In genomic region chr4:140152760-140153418, GRCh38 we compare ENCODE assay signal across 8 cellular contexts. TPM values are rescaled to one million over a fixed set of nuclear protein-coding genes. Genes with fewer than 3 reads are reported as not detected.
DNase-seq lines count a peak whose midpoint lies in the region; ATAC-seq and TF ChIP-seq lines count a peak whose summit lies in the region.

No MANE protein-coding gene starts in this region.

- H3K9me2 ChIP-seq in Loucy (replicated peaks; ENCODE audit: low read depth, low read length): no peaks in the 10 kb centered on the region

- TF ChIP-seq CTCF in Calu3 (IDR thresholded peaks at IDR 0.05; ENCODE audit: unreplicated experiment) (no peak), Loucy (conservative IDR thresholded peaks at IDR 0.05; ENCODE audit: low read length) (no peak)

- peaks cover 55% of the 10 kb centered on the region for H3K4me1 ChIP-seq in Loucy (ENCODE audit: insufficient read depth, low read length, poor library complexity, severe bottlenecking)
- H3K4me1 ChIP-seq in effector memory CD4-positive, alpha-beta T cell (ENCODE audit: control insufficient read depth, insufficient read depth, low read length, poor library complexity, severe bottlenecking): peaks cover 14% of the 10 kb centered on the region

- H3F3A ChIP-seq in Loucy (ENCODE audit: low read depth): peaks cover 6% of the 10 kb centered on the region

- peak overlapping the region; percentile 61 for H3K27ac ChIP-seq in effector memory CD4-positive, alpha-beta T cell (ENCODE audit: insufficient read depth, low read length, poor library complexity, severe bottlenecking)

- H3K27me3 Mint-ChIP-seq in Calu3 (ENCODE audit: unreplicated experiment): no peaks in the 10 kb centered on the region
- H3K27me3 Mint-ChIP-seq in activated CD4-positive, alpha-beta memory T cell treated with anti-CD3 and anti-CD28 coated beads, Interleukin-2, amount 10 ng/mL, durations not matched to agents 7 days and 5 days: peaks cover 67% of the 10 kb centered on the region

- H3K27ac Mint-ChIP-seq in Calu3 (ENCODE audit: unreplicated experiment): peak overlapping the region; percentile 73
- H3K27ac Mint-ChIP-seq in activated CD4-positive, alpha-beta memory T cell treated with anti-CD3 and anti-CD28 coated beads, Interleukin-2, amount 10 ng/mL, durations not matched to agents 7 days and 5 days: peak overlapping the region; percentile 31

- peaks cover 38% of the 10 kb centered on the region for H3K79me2 ChIP-seq in Loucy (ENCODE audit: insufficient read depth, low read length)

- peak overlapping the region; percentile 98 for H3K4me3 ChIP-seq in Loucy (ENCODE audit: low read length, poor library complexity, severe bottlenecking)
- H3K4me3 ChIP-seq in effector memory CD4-positive, alpha-beta T cell (ENCODE audit: insufficient read depth, low read depth, low read length, poor library complexity, severe bottlenecking): peak overlapping the region; percentile 83

- no peaks in the 10 kb centered on the region for H3K27me3 ChIP-seq in Loucy (ENCODE audit: insufficient read depth, low read length, poor library complexity, severe bottlenecking)
- no peaks in the 10 kb centered on the region for H3K27me3 ChIP-seq in effector memory CD4-positive, alpha-beta T cell (replicated peaks; ENCODE audit: control insufficient read depth, insufficient read depth, low read length, poor library complexity, severe bottlenecking)

- peak overlapping the region; percentile 97 for H3K9ac ChIP-seq in Loucy (ENCODE audit: low read depth, low read length, poor library complexity, severe bottlenecking)

- H3K4me2 ChIP-seq in Loucy (ENCODE audit: low read depth, low read length, poor library complexity, severe bottlenecking): peak overlapping the region; percentile 94

- H3K4me1 Mint-ChIP-seq in Calu3 (ENCODE audit: low read depth, unreplicated experiment): peaks cover 5% of the 10 kb centered on the region
- peaks cover 49% of the 10 kb centered on the region for H3K4me1 Mint-ChIP-seq in activated CD4-positive, alpha-beta memory T cell treated with anti-CD3 and anti-CD28 coated beads, Interleukin-2, amount 10 ng/mL, durations not matched to agents 7 days and 5 days

- peaks cover 47% of the 10 kb centered on the region for H3K36me3 Mint-ChIP-seq in Calu3 (ENCODE audit: insufficient read depth, unreplicated experiment)
- peaks cover 5% of the 10 kb centered on the region for H3K36me3 Mint-ChIP-seq in activated CD4-positive, alpha-beta memory T cell treated with anti-CD3 and anti-CD28 coated beads, Interleukin-2, amount 10 ng/mL, durations not matched to agents 7 days and 5 days (ENCODE audit: low read depth)

- peaks cover 7% of the 10 kb centered on the region for H4K20me1 ChIP-seq in Loucy (ENCODE audit: insufficient read depth, low read length, poor library complexity, severe bottlenecking)

- intact Hi-C loops in Calu3 (cut with micrococcal nuclease; ENCODE audit: unreplicated experiment): loop anchor here (1.0 to 10.0 kb wide), 3 partner anchors 56 to 172 kb away; no protein-coding TSS in a partner anchor

- POLR2A ChIA-PET in activated CD4-positive, alpha-beta memory T cell treated with anti-CD3 and anti-CD28 coated beads, Interleukin-2, amount 10 ng/mL, durations not matched to agents 7 days and 5 days (lab: Charles Lee): interaction anchor here (0.6 to 1.7 kb wide), 10 partner anchors 29 to 202 kb away, joined by 3 to 8 read pairs (median 3); no protein-coding TSS in a partner anchor

- no peaks in the 10 kb centered on the region for H3K36me3 ChIP-seq in Loucy (ENCODE audit: insufficient read depth, low read length)
- no peaks in the 10 kb centered on the region for H3K36me3 ChIP-seq in effector memory CD4-positive, alpha-beta T cell (ENCODE audit: control insufficient read depth, insufficient read depth, low read length)

- ATAC-seq in GM18511 (IDR thresholded peaks at IDR 0.05; ENCODE audit: unreplicated experiment) (no peak), GM21717 (IDR thresholded peaks at IDR 0.05; ENCODE audit: unreplicated experiment) (no peak)

- no peaks in the 10 kb centered on the region for H3K9me3 ChIP-seq in Loucy (ENCODE audit: insufficient read depth, low read depth, low read length)
- H3K9me3 ChIP-seq in effector memory CD4-positive, alpha-beta T cell (ENCODE audit: control insufficient read depth, low read length): no peaks in the 10 kb centered on the region

- peak overlapping the region; percentile 38; the same call in 1 of the 2 replicates for H2AFZ ChIP-seq in Loucy (ENCODE audit: low read length)

- no TSS peak for BruUV-seq in Calu3 (replicated peaks; lab: Mats Ljungman, UMichigan)

- peak; percentile 39 for DNase-seq in Calu3
- peak; percentile 40 for DNase-seq in activated CD4-positive, alpha-beta memory T cell treated with anti-CD3 and anti-CD28 coated beads, Interleukin-2, amount 10 ng/mL, durations not matched to agents 7 days and 5 days
- peak in 2 of 3 donors; percentile 14 to 19 for DNase-seq in effector memory CD4-positive, alpha-beta T cell
- peak; percentile 67 to 70 for DNase-seq in lung microvascular endothelial cell (ENCODE audit: low read depth in 2 of 2)
- DNase-seq in stimulated activated CD8-positive, alpha-beta memory T cell treated with anti-CD3 and anti-CD28 coated beads, Interleukin-12 subunit alpha, Interleukin-12 subunit beta, amount 100 ng/mL, for 4 hours (ENCODE audit: low read depth): peak; percentile 23

- peak overlapping the region; percentile 90 for H3K4me3 Mint-ChIP-seq in Calu3 (ENCODE audit: low read depth, unreplicated experiment)
- H3K4me3 Mint-ChIP-seq in activated CD4-positive, alpha-beta memory T cell treated with anti-CD3 and anti-CD28 coated beads, Interleukin-2, amount 10 ng/mL, durations not matched to agents 7 days and 5 days: peak overlapping the region; percentile 90

- CTCF ChIA-PET in Calu3 (lab: Charles Lee): interaction anchor here (1.0 to 2.5 kb wide), 2 partner anchors 103 to 133 kb away, joined by 3 to 7 read pairs; no protein-coding TSS in a partner anchor
- CTCF ChIA-PET in activated CD4-positive, alpha-beta memory T cell treated with anti-CD3 and anti-CD28 coated beads, Interleukin-2, amount 10 ng/mL, durations not matched to agents 7 days and 5 days (lab: Charles Lee): interaction anchor here (1.1 to 2.4 kb wide), 6 partner anchors 29 to 103 kb away, joined by 3 to 9 read pairs (median 5); no protein-coding TSS in a partner anchor

- no peaks in the 10 kb centered on the region for H3K9me3 Mint-ChIP-seq in Calu3 (ENCODE audit: low read depth, unreplicated experiment)
- no peaks in the 10 kb centered on the region for H3K9me3 Mint-ChIP-seq in activated CD4-positive, alpha-beta memory T cell treated with anti-CD3 and anti-CD28 coated beads, Interleukin-2, amount 10 ng/mL, durations not matched to agents 7 days and 5 days

RNA-seq across cellular contexts. Expression of gene MAML3, which starts 1.1 kb away (rescaled TPM):
- total RNA-seq in Calu3 (2022) (3.8 and 4.0 TPM in 2 replicates), lung microvascular endothelial cell (4.0 and 4.8 TPM in 2 replicates)
- total RNA-seq in activated CD4-positive, alpha-beta memory T cell treated with anti-CD3 and anti-CD28 coated beads, Interleukin-2, amount 10 ng/mL, durations not matched to agents 7 days and 5 days: 1 to 10 TPM; 2.5 to 2.6 TPM

Comparison
In these comparisons a context has a peak if more than half of its experiments do, and no peak if none do; other contexts are left out.
1. DNase-seq: peak in every context shown above with its lines; median percentile 68 in lung microvascular endothelial cell; 40 in activated CD4-positive, alpha-beta memory T cell treated with anti-CD3 and anti-CD28 coated beads, Interleukin-2, amount 10 ng/mL, durations not matched to agents 7 days and 5 days; 39 in Calu3; 23 in stimulated activated CD8-positive, alpha-beta memory T cell treated with anti-CD3 and anti-CD28 coated beads, Interleukin-12 subunit alpha, Interleukin-12 subunit beta, amount 100 ng/mL, for 4 hours; 16 in effector memory CD4-positive, alpha-beta T cell.